Comparison of ENCODE assay signal across 1 cellular context in the genomic region with DNA sequence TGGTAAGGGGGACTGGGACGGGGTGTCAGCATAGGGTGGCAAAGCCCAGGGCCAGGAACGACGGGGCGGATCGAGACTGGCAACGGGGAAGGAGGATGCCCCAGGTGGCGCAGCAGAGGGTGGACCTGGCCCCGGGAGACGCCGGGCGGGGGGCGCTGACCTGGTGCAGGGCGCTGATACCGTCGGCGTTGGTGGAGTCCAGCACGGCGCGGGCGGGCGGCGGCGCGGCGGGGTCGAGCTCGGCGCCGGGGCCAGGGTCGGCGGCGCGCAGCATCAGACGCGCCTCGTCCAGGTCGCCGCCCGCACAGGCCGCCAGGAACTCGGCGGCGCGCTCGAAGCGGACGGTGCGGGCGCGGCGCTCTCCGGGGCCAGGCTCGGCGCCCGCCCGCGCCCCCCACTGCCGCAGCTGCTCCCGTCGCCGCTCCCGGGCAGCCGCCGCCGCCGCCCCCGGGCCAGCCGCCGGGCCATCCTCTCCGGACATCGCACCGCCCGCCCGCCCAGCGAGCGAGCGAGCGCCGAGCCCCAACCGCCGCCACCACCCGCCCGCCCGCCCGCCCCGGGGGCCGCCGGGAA.
A peak's percentile ranks its signal among the peaks of the same experiment; 100 is the strongest.
TF ChIP-seq lines count a peak whose summit lies in the region.

No MANE protein-coding gene starts in this region.

TF ChIP-seq in A549, 52 proteins besides CTCF, POLR2A, EP300 and RAD21 (continued from another document):
- TF ChIP-seq, protein P1, sequence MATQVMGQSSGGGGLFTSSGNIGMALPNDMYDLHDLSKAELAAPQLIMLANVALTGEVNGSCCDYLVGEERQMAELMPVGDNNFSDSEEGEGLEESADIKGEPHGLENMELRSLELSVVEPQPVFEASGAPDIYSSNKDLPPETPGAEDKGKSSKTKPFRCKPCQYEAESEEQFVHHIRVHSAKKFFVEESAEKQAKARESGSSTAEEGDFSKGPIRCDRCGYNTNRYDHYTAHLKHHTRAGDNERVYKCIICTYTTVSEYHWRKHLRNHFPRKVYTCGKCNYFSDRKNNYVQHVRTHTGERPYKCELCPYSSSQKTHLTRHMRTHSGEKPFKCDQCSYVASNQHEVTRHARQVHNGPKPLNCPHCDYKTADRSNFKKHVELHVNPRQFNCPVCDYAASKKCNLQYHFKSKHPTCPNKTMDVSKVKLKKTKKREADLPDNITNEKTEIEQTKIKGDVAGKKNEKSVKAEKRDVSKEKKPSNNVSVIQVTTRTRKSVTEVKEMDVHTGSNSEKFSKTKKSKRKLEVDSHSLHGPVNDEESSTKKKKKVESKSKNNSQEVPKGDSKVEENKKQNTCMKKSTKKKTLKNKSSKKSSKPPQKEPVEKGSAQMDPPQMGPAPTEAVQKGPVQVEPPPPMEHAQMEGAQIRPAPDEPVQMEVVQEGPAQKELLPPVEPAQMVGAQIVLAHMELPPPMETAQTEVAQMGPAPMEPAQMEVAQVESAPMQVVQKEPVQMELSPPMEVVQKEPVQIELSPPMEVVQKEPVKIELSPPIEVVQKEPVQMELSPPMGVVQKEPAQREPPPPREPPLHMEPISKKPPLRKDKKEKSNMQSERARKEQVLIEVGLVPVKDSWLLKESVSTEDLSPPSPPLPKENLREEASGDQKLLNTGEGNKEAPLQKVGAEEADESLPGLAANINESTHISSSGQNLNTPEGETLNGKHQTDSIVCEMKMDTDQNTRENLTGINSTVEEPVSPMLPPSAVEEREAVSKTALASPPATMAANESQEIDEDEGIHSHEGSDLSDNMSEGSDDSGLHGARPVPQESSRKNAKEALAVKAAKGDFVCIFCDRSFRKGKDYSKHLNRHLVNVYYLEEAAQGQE (IDR thresholded peaks at IDR 0.05): no peak
- no peak for TF ChIP-seq HOXB13 (CRISPR knock-in tag; IDR thresholded peaks at IDR 0.05; ENCODE audit: low read depth)
- TF ChIP-seq HOXB5 (CRISPR knock-in tag; IDR thresholded peaks at IDR 0.05): no peak
- TF ChIP-seq ZC3H11A (IDR thresholded peaks at IDR 0.05): no peak
- no peak for TF ChIP-seq E2F6 (IDR thresholded peaks at IDR 0.05; ENCODE audit: borderline replicate concordance, low read depth)
- TF ChIP-seq, protein P2, sequence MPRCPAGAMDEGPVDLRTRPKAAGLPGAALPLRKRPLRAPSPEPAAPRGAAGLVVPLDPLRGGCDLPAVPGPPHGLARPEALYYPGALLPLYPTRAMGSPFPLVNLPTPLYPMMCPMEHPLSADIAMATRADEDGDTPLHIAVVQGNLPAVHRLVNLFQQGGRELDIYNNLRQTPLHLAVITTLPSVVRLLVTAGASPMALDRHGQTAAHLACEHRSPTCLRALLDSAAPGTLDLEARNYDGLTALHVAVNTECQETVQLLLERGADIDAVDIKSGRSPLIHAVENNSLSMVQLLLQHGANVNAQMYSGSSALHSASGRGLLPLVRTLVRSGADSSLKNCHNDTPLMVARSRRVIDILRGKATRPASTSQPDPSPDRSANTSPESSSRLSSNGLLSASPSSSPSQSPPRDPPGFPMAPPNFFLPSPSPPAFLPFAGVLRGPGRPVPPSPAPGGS (IDR thresholded peaks at IDR 0.05): peak; percentile 87
- TF ChIP-seq POLR2AphosphoS2 (conservative IDR thresholded peaks at IDR 0.05; ENCODE audit: low read length): no peak
- TF ChIP-seq KDM5A (IDR thresholded peaks at IDR 0.05): no peak
- TF ChIP-seq, protein P3, sequence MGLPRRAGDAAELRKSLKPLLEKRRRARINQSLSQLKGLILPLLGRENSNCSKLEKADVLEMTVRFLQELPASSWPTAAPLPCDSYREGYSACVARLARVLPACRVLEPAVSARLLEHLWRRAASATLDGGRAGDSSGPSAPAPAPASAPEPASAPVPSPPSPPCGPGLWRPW (IDR thresholded peaks at IDR 0.05): no peak
- TF ChIP-seq FOSB (CRISPR knock-in tag; IDR thresholded peaks at IDR 0.05): no peak
- TF ChIP-seq, protein P4, sequence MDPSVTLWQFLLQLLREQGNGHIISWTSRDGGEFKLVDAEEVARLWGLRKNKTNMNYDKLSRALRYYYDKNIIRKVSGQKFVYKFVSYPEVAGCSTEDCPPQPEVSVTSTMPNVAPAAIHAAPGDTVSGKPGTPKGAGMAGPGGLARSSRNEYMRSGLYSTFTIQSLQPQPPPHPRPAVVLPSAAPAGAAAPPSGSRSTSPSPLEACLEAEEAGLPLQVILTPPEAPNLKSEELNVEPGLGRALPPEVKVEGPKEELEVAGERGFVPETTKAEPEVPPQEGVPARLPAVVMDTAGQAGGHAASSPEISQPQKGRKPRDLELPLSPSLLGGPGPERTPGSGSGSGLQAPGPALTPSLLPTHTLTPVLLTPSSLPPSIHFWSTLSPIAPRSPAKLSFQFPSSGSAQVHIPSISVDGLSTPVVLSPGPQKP (IDR thresholded peaks at IDR 0.05; ENCODE audit: low read depth, low read length): no peak
- no peak for TF ChIP-seq NPAS2 (CRISPR knock-in tag; IDR thresholded peaks at IDR 0.05; ENCODE audit: borderline replicate concordance)
